In genomic region chr2:30257266-30258214, GRCh38 we compare ENCODE assay signal across 19 cellular contexts. TPM values are rescaled to one million over a fixed set of nuclear protein-coding genes. Genes with fewer than 3 reads are reported as not detected.
DNase-seq lines count a peak whose midpoint lies in the region; ATAC-seq, FAIRE-seq and TF ChIP-seq lines count a peak whose summit lies in the region.
"Had no signal": no experiment of that assay in that cellular context is flagged by ENCODE, and none has a peak within 500 bp of the region (broad histone marks: within the 10 kb centered on the region; RNA-seq: fewer than 3 reads in every experiment).

No MANE protein-coding gene starts in this region.

- TF ChIP-seq POLR2A in H54 (IDR thresholded peaks at IDR 0.05; ENCODE audit: low read depth, low read length) = no peak

- peaks cover 33% of the 10 kb centered on the region for H3K36me3 Mint-ChIP-seq in WTC11
- H3K36me3 Mint-ChIP-seq in glutamatergic neuron (ENCODE audit: unreplicated experiment) = peaks cover 8% of the 10 kb centered on the region

- peak; percentile 25 to 82 (median 64) for DNase-seq in stimulated activated naive CD4-positive, alpha-beta T cell (lab: John Stamatoyannopoulos, UW)
- DNase-seq in stimulated activated naive CD4-positive, alpha-beta T cell treated with Interleukin-2 at 50 U/mL for 16 hours (lab: John Stamatoyannopoulos, UW) = no peak
- DNase-seq in WTC11 (ENCODE audit: low spot score) (no peak), glutamatergic neuron (no peak), putamen (ENCODE audit: low spot score) (no peak), H54 (ENCODE audit: insufficient read length, low spot score) (no peak), left lung (no peak)
- DNase-seq: amniotic stem cell; HCEC 1CT; NCI-H2081 treated with DMSO at 0.1 percent for 48 hours; NCI-H82; occipital lobe; stimulated activated CD4-positive, alpha-beta T cell treated with anti-CD3 and anti-CD28 coated beads, Interleukin-4, amount 100 ng/mL, for 4 hours had no signal

- H3K27ac Mint-ChIP-seq in WTC11 (0 out of 2 replicates have a peak overlapping the region, but pooled peaks have one; percentile 11), glutamatergic neuron (ENCODE audit: unreplicated experiment) (peak overlapping the region; percentile 35)

- H3K36me3 ChIP-seq in thymus (ENCODE audit: control insufficient read depth, insufficient read depth) = peaks cover 38% of the 10 kb centered on the region
- H3K36me3 ChIP-seq in left lung = peaks cover 3 to 28% of the 10 kb centered on the region in 2 donors

- TF ChIP-seq CTCF in WTC11 (IDR thresholded peaks at IDR 0.05) (no peak), glutamatergic neuron (IDR thresholded peaks at IDR 0.05; ENCODE audit: partially characterized antibody, unreplicated experiment) (no peak), left lung (IDR thresholded peaks at IDR 0.05) (no peak)

- POLR2A ChIA-PET in WTC11 (lab: Charles Lee) = no interaction called here

- ATAC-seq in WTC11 (no peak), left lung (no peak)
- ATAC-seq: gastroesophageal sphincter, Right ventricle myocardium inferior had no signal

- H3K27me3 ChIP-seq in thymus (ENCODE audit: control insufficient read depth, insufficient read depth) (no peaks in the 10 kb centered on the region), left lung (no peaks in the 10 kb centered on the region)
- H3K27me3 ChIP-seq: BLaER1 treated with 17β-estradiol and CSF1 and Interleukin-3, amounts not matched to agents 10 nM and 100 nM; gastroesophageal sphincter had no signal

- H3K9me3 ChIP-seq in thymus (ENCODE audit: control insufficient read depth) (no peaks in the 10 kb centered on the region), left lung (peaks cover 0 to 8% of the 10 kb centered on the region in 2 donors)

- 43% methylated on average over 17 of the region's 17 CpGs for WGBS in thymus

- CTCF ChIA-PET in WTC11 (lab: Charles Lee) = interaction anchor here (0.9 to 3.1 kb wide), 2 partner anchors 19 to 454 kb away, joined by 3 to 17 read pairs; no protein-coding TSS in a partner anchor

- FAIRE-seq in H54 (lab: Jason Lieb, UNC) = no peak
- FAIRE-seq: colon had no signal

- H3K27ac ChIP-seq in thymus (ENCODE audit: low read depth) = peak overlapping the region; percentile 97
- no peak overlapping the region for H3K27ac ChIP-seq in left lung
- H3K27ac ChIP-seq: BLaER1 treated with 17β-estradiol and CSF1 and Interleukin-3, amounts not matched to agents 10 nM and 100 nM; epithelial cell of prostate; gastroesophageal sphincter had no signal

- H3K9me3 Mint-ChIP-seq in WTC11 = peaks cover 9% of the 10 kb centered on the region
- H3K9me3 Mint-ChIP-seq in glutamatergic neuron (ENCODE audit: unreplicated experiment) = peaks cover 2% of the 10 kb centered on the region

- peaks cover 75% of the 10 kb centered on the region for H3K4me1 ChIP-seq in thymus (ENCODE audit: control insufficient read depth, insufficient read depth, low read length)
- peaks cover 8 to 15% of the 10 kb centered on the region in 2 donors for H3K4me1 ChIP-seq in left lung

- H3K4me1 Mint-ChIP-seq in WTC11 = peaks cover 10% of the 10 kb centered on the region; the same call in 1 of the 2 replicates
- peaks cover 34% of the 10 kb centered on the region for H3K4me1 Mint-ChIP-seq in glutamatergic neuron (ENCODE audit: low read depth, unreplicated experiment)

- H3K27me3 Mint-ChIP-seq in WTC11 (ENCODE audit: low read depth) (no peaks in the 10 kb centered on the region), glutamatergic neuron (ENCODE audit: unreplicated experiment) (peaks cover 9% of the 10 kb centered on the region)

- H3K4me3 Mint-ChIP-seq in WTC11 (no peak overlapping the region), glutamatergic neuron (ENCODE audit: unreplicated experiment) (peak overlapping the region; percentile 21)

- H3K4me3 ChIP-seq in thymus (ENCODE audit: low read length) (peak overlapping the region; percentile 43), left lung (no peak overlapping the region)
- H3K4me3 ChIP-seq: BLaER1 treated with 17β-estradiol and CSF1 and Interleukin-3, amounts not matched to agents 10 nM and 100 nM; gastroesophageal sphincter had no signal

- intact Hi-C loops in left lung (cut with DNase I) = no loop called here

TF ChIP-seq in WTC11, 78 proteins besides CTCF, POLR2A, EP300 and RAD21 (continues in another document):
- no peak for TF ChIP-seq PREB (CRISPR knock-in tag; IDR thresholded peaks at IDR 0.05; ENCODE audit: borderline replicate concordance)
- TF ChIP-seq, protein P1, sequence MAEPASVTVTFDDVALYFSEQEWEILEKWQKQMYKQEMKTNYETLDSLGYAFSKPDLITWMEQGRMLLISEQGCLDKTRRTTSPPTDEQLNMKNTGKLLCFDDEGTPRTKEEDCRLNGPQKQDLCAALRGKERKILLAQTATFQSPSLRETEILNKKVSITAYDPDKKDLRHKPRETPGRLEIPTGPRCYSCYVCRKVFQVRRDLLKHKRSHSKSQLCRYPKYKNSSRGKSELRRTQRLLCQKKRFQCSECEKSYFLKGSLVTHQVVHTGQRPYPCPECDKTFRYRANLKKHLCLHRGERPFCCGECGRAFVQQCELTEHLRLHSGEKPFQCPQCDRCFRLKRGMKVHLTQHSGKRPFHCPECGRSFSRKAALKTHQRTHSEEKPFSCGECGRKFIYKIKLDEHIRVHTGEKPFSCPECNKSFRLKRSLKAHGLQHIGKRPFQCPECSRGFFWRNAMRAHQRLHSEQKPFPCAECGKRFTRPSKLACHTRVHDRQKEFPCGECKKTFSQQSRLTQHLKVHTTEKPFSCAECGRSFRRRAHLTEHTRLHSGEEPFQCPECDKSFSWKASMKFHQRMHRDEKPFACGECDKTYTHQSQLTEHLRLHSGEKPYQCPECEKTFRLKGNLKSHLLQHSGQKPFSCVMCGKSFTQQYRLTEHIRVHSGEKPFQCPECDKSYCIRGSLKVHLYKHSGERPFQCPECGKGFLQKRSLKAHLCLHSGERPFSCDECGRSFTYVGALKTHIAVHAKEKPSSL (CRISPR knock-in tag; conservative IDR thresholded peaks at IDR 0.05) = no peak
- TF ChIP-seq, protein P2, sequence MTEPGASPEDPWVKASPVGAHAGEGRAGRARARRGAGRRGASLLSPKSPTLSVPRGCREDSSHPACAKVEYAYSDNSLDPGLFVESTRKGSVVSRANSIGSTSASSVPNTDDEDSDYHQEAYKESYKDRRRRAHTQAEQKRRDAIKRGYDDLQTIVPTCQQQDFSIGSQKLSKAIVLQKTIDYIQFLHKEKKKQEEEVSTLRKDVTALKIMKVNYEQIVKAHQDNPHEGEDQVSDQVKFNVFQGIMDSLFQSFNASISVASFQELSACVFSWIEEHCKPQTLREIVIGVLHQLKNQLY (CRISPR knock-in tag; IDR thresholded peaks at IDR 0.05) = no peak
- no peak for TF ChIP-seq FOXP4 (CRISPR knock-in tag; IDR thresholded peaks at IDR 0.05)
- TF ChIP-seq, protein P3, sequence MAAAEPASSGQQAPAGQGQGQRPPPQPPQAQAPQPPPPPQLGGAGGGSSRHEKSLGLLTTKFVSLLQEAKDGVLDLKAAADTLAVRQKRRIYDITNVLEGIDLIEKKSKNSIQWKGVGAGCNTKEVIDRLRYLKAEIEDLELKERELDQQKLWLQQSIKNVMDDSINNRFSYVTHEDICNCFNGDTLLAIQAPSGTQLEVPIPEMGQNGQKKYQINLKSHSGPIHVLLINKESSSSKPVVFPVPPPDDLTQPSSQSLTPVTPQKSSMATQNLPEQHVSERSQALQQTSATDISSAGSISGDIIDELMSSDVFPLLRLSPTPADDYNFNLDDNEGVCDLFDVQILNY (CRISPR knock-in tag; IDR thresholded peaks at IDR 0.05) = no peak
- TF ChIP-seq CDX4 (CRISPR knock-in tag; IDR thresholded peaks at IDR 0.05; ENCODE audit: borderline replicate concordance) = no peak
- TF ChIP-seq ZNF396 (CRISPR knock-in tag; IDR thresholded peaks at IDR 0.05; ENCODE audit: borderline replicate concordance) = no peak
- no peak for TF ChIP-seq E2F4 (CRISPR knock-in tag; IDR thresholded peaks at IDR 0.05; ENCODE audit: borderline replicate concordance, low read depth)

RNA-seq across cellular contexts. Expression of gene LBH, which starts 26.2 kb away (rescaled TPM):
- total RNA-seq in WTC11 (2021) (30.8 to 47.3 TPM (median 34.7 TPM) in 3 replicates), glutamatergic neuron (ENCODE audit: unreplicated experiment) (112 TPM), left lung (100 to 1,000 TPM; 119 to 256 TPM)
- polyA plus RNA-seq in thymus = 88.9 TPM

Comparison
In these comparisons a context has a peak if more than half of its experiments do, and no peak if none do; other contexts are left out.
1. DNase-seq: peak in stimulated activated naive CD4-positive, alpha-beta T cell (6 of 6); none in stimulated activated naive CD4-positive, alpha-beta T cell treated with Interleukin-2 at 50 U/mL for 16 hours (single experiment), WTC11 (single experiment), glutamatergic neuron (single experiment), putamen (single experiment), H54 (single experiment) and left lung (0 of 2).